8 cellular contexts compared by ENCODE assay signal in the genomic region with DNA sequence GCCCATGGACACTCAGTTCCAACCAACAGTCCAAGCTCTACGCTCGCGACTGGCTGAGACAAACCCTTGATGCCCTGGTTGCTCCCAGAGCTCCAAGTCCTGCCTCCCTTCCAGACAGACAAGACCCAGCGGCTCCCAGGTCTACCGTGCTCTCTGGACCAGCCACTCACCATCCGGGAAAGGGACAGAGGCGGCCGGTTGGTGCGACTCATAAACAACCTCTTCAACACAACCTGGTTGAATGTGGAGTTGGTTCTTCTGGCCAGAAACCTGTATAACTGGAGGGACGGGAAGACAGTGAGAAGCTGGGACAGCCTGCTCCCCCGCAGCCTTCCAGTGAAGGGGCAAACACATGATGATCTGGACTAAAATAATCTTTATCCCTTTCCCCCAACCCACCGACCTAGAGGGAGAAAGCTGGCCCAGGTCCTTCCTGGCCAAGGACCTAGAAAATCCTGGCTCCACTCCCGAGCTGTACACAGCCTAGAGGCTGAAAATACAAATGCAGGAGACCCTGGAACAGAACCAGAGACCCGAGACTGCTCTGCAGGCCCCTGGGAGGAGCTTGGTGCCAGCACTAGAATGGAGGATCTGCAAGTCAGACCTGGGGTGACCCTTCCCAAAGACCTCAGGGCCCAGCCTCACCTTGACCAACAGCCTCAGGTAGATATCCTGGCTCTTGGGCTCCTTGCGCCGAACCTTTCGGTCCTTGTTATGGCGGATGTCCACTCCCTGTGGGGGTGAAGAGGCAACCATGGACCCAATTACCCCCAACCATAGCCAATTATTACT. TPM values are rescaled to one million over a fixed set of nuclear protein-coding genes. Genes with fewer than 3 reads are reported as not detected.
A peak's percentile ranks its signal among the peaks of the same experiment; 100 is the strongest.
DNase-seq lines count a peak whose midpoint lies in the region; ATAC-seq and TF ChIP-seq lines count a peak whose summit lies in the region.

No MANE protein-coding gene starts in this region.

- peak overlapping the region; percentile 93 for H3K4me3 ChIP-seq in fibroblast of villous mesenchyme (ENCODE audit: low read depth, low read length)
- peak overlapping the region; percentile 100 for H3K4me3 ChIP-seq in skeletal muscle cell (ENCODE audit: low read depth, low read length)

- peaks cover 28% of the 10 kb centered on the region for H3K36me3 Mint-ChIP-seq in T-cell

- peak overlapping the region; percentile 97 to 98 for H3K27ac Mint-ChIP-seq in T-cell

- H3K9me3 Mint-ChIP-seq in T-cell = no peaks in the 10 kb centered on the region

- TF ChIP-seq CTCF in fibroblast of villous mesenchyme (IDR thresholded peaks at IDR 0.05; ENCODE audit: insufficient read depth, low read depth, low read length) = no peak

- H3K4me3 Mint-ChIP-seq in T-cell = peak overlapping the region; percentile 94 to 95 (median 95)

- CTCF ChIA-PET in T-cell (lab: Charles Lee) = interaction anchor here in 1 of 2 donors (0.5 kb wide), 1 partner anchor 354 kb away, joined by 3 read pairs; no protein-coding TSS in a partner anchor

- H3K27me3 Mint-ChIP-seq in T-cell = no peaks in the 10 kb centered on the region

- POLR2A ChIA-PET in T-cell (lab: Charles Lee) = no interaction called here

- H3K4me1 Mint-ChIP-seq in T-cell = peaks cover 34 to 50% (median 42%) of the 10 kb centered on the region in 3 donors

- peak; percentile 27 for TF ChIP-seq POLR2A in GM19193 (IDR thresholded peaks at IDR 0.05; ENCODE audit: extremely low read depth, insufficient read depth, insufficient read length)

- ATAC-seq in T-cell (replicated peaks in 1 of 4) = no peak

- no peak for DNase-seq in T-cell
- DNase-seq in fibroblast of villous mesenchyme (ENCODE audit: low read depth) = no peak
- no peak for DNase-seq in skeletal muscle cell (ENCODE audit: low read depth)
- DNase-seq in inferior parietal cortex (ENCODE audit: extremely low spot score) = no peak
- no peak for DNase-seq in middle frontal gyrus (ENCODE audit: extremely low spot score, low spot score)
- no peak for DNase-seq in NCI-H1436 (lab: John Stamatoyannopoulos, UW)
- no peak for DNase-seq in NCI-H774 (lab: John Stamatoyannopoulos, UW)

RNA-seq across cellular contexts. Expression of a gene that starts 1.6 kb away (rescaled TPM):
- total RNA-seq in T-cell = 1,000 to 10,000 TPM; 2,370 to 2,784 (median 2,662) TPM
- 1,548 and 1,575 TPM in 2 replicates for total RNA-seq in fibroblast of villous mesenchyme

RNA-seq across cellular contexts. Expression of a gene that starts 2.0 kb away (rescaled TPM):
- total RNA-seq in T-cell (10 to 100 TPM; 18.0 to 37.0 (median 31.8) TPM), fibroblast of villous mesenchyme (7.8 and 10.0 TPM in 2 replicates)

RNA-seq across cellular contexts. Expression of a gene that starts 2.5 kb away (rescaled TPM):
- total RNA-seq in T-cell (1 to 10 TPM in 4 of 5 donors, not detected in 1; 2.3 to 3.0 (median 2.7) TPM), fibroblast of villous mesenchyme (0.32 and 1.3 TPM in 2 replicates)

RNA-seq across cellular contexts. Expression of a gene that starts 10.8 kb away (rescaled TPM):
- not detected for total RNA-seq in T-cell
- total RNA-seq in fibroblast of villous mesenchyme = not detected in 2 replicates

RNA-seq across cellular contexts. Expression of a gene that starts 19.8 kb away (rescaled TPM):
- 10 to 100 TPM; 24.5 to 57.2 (median 56.0) TPM for total RNA-seq in T-cell
- total RNA-seq in fibroblast of villous mesenchyme = 6.9 and 7.7 TPM in 2 replicates
